In the genomic region with DNA sequence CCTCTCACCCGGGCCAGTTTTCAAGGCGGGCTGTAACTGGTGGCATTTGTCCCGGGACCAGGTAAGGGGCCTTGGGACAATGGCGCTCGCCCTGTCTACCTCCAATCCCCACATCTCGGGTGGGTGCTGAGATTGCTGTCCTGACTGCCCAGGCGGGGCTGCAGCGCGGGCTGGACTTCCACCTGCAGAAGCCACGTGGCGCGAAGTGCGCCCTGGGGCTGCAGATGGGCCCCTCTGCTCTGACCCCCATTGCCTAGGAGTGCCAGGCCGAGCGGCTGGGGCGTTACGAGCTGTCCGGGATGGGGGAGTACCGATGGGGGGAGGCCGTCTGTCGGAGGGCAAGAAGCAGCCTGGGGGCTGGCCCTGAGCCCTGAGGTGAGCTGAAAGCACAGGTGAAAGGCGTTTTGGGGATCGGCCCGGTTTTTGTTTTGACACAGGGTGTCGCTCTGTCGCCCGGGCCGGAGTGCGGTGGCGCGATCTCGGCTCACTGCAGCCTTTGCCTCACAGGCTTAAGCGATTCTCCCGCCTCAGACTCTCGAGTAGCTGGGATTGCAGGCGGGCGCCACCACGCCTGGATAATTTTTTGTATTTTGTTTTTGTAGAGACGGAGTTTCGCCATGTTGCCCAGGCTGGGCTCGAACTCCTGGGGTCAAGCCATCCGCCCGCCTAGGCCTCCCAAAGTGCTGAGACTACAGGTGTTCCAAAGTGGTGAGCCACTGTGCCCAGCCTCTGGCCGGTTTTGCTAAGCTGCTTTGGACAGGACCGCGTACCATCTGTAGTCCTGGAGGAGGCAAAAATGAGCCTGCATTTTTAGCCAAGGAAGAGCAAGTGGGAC, we compare ENCODE assay signal across 8 cellular contexts. TPM values are rescaled to one million over a fixed set of nuclear protein-coding genes. Genes with fewer than 3 reads are reported as not detected.
DNase-seq lines count a peak whose midpoint lies in the region; ATAC-seq, FAIRE-seq and TF ChIP-seq lines count a peak whose summit lies in the region.

A gene with protein sequence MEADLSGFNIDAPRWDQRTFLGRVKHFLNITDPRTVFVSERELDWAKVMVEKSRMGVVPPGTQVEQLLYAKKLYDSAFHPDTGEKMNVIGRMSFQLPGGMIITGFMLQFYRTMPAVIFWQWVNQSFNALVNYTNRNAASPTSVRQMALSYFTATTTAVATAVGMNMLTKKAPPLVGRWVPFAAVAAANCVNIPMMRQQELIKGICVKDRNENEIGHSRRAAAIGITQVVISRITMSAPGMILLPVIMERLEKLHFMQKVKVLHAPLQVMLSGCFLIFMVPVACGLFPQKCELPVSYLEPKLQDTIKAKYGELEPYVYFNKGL (plus strand): TSS at position 16 of the 835 bp plus-strand sequence. CDS start 12,001 bp downstream, outside the sequence.

- H3K27me3 Mint-ChIP-seq in activated T-cell treated with anti-CD3 and anti-CD28 coated beads, Interleukin-2, amount 50 U/mL, for 72 hours (ENCODE audit: low read depth), result no peaks in the 10 kb centered on the region

- FAIRE-seq in urothelium cell line (lab: Jason Lieb, UNC), result no peak

- H3K4me2 ChIP-seq in skeletal muscle satellite cell (ENCODE audit: low read length), result peak within 1 kb of the TSS; percentile 95

- peak within 1 kb of the TSS; percentile 73 for H3K27ac Mint-ChIP-seq in activated T-cell treated with anti-CD3 and anti-CD28 coated beads, Interleukin-2, amount 50 U/mL, for 72 hours

- peaks cover 87% of the 10 kb centered on the region for H3K4me1 Mint-ChIP-seq in activated T-cell treated with anti-CD3 and anti-CD28 coated beads, Interleukin-2, amount 50 U/mL, for 72 hours (ENCODE audit: low read depth)

- TF ChIP-seq CTCF in GM12873 (IDR thresholded peaks at IDR 0.05; ENCODE audit: insufficient read depth, low read depth, low read length, missing control alignments), result peak; percentile 40
- TF ChIP-seq CTCF in foreskin fibroblast (IDR thresholded peaks at IDR 0.05; ENCODE audit: low read depth, low read length), result no peak

- DNase-seq in MV-4-11 (lab: John Stamatoyannopoulos, UW) (peak; percentile 10), foreskin fibroblast (peak in 1 of 2 donors; percentile 49), urothelium cell line (ENCODE audit: low spot score) (no peak), H4 (ENCODE audit: low spot score) (no peak)
- peak; percentile 65 to 71 for DNase-seq in activated T-cell treated with anti-CD3 and anti-CD28 coated beads, Interleukin-2, amount 50 U/mL, for 72 hours

- no peaks in the 10 kb centered on the region for H3K9me3 ChIP-seq in skeletal muscle satellite cell (replicated peaks; ENCODE audit: low read length)

- peaks cover 2 to 3% of the 10 kb centered on the region in 2 donors for H3K36me3 Mint-ChIP-seq in activated T-cell treated with anti-CD3 and anti-CD28 coated beads, Interleukin-2, amount 50 U/mL, for 72 hours (ENCODE audit: insufficient read depth in 2 of 2)

- H3K4me3 ChIP-seq in foreskin fibroblast (ENCODE audit: low read depth in 1 of 2, low read length in 2 of 2) (peak within 1 kb of the TSS; percentile 73 to 88), skeletal muscle satellite cell (ENCODE audit: low read length) (peak within 1 kb of the TSS; percentile 96)

- peaks cover 6% of the 10 kb centered on the region for H3K36me3 ChIP-seq in skeletal muscle satellite cell (ENCODE audit: insufficient read depth, low read length)

- H3K9ac ChIP-seq in skeletal muscle satellite cell (ENCODE audit: low read depth, low read length), result peak within 1 kb of the TSS; percentile 92

- H3K4me1 ChIP-seq in skeletal muscle satellite cell (ENCODE audit: control insufficient read depth, insufficient read depth, low read length), result peaks cover 39% of the 10 kb centered on the region

- no peaks in the 10 kb centered on the region for H3K9me3 Mint-ChIP-seq in activated T-cell treated with anti-CD3 and anti-CD28 coated beads, Interleukin-2, amount 50 U/mL, for 72 hours

- H3K27me3 ChIP-seq in skeletal muscle satellite cell (ENCODE audit: control insufficient read depth, insufficient read depth, low read length), result no peaks in the 10 kb centered on the region

- peak; percentile 23 for ATAC-seq in GM21737 (IDR thresholded peaks at IDR 0.05; ENCODE audit: unreplicated experiment)
- ATAC-seq in activated T-cell treated with anti-CD3 and anti-CD28 coated beads, Interleukin-2, amount 50 U/mL, for 72 hours (replicated peaks in 1 of 2), result peak; percentile 17 to 21

- H3K4me3 Mint-ChIP-seq in activated T-cell treated with anti-CD3 and anti-CD28 coated beads, Interleukin-2, amount 50 U/mL, for 72 hours, result peak within 1 kb of the TSS; percentile 96 to 97

RNA-seq across cellular contexts. Expression of the gene that starts here (rescaled TPM):
- total RNA-seq in activated T-cell treated with anti-CD3 and anti-CD28 coated beads, Interleukin-2, amount 50 U/mL, for 72 hours, result 10 to 100 TPM in 1 of 2 donors, 1 to 10 TPM in 1; 7.5 to 10.4 TPM
- total RNA-seq in skeletal muscle satellite cell (2012; rRNA removed), result 4.4 and 4.6 TPM in 2 replicates
- 2.5 and 3.3 TPM in 2 replicates for total RNA-seq in H4 (2014; rRNA removed; shearing (Covaris generic))

Comparison
In these comparisons a context has a peak if more than half of its experiments do, and no peak if none do; other contexts are left out.
1. DNase-seq: peak in MV-4-11 (single experiment) and activated T-cell treated with anti-CD3 and anti-CD28 coated beads, Interleukin-2, amount 50 U/mL, for 72 hours (2 of 2); none in urothelium cell line (single experiment) and H4 (single experiment).